In the genomic region with DNA sequence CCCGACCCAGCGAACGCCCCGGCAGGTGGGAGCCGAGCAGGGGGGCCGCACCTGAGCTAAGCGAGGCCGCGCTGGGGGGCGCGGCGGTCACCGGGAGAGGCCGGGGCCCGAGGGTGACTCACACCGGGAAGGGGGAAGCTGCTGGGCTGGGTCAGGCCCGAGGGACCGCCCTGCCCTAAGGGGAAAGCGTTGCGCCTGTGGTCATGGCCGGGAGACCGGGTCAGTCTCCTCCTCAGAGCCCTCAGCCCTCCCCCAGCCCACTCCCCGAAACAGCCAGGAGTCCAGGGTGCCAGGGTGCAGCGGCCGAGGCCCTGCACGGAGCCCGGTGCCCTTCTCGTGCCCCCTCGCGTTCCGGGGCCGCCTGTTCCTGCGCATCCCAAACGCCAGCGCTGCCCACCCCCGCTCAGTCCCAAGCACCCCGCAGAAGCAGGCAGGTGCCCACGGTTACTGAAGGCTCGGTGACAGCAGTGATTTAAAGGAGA, we compare ENCODE assay signal across 1 cellular context.
TF ChIP-seq lines count a peak whose summit lies in the region.

No MANE protein-coding gene starts in this region.

TF ChIP-seq in H1, 55 proteins besides CTCF, POLR2A, EP300 and RAD21:
- TF ChIP-seq KDM4A (IDR thresholded peaks at IDR 0.05; ENCODE audit: low read depth, low read length, severe bottlenecking) (peak; percentile 7), CBX5 (IDR thresholded peaks at IDR 0.05; ENCODE audit: low read depth, low read length) (no peak)
